Comparison of ENCODE assay signal across 11 cellular contexts in genomic region chr1:89611721-89612120, GRCh38. TPM values are rescaled to one million over a fixed set of nuclear protein-coding genes. Genes with fewer than 3 reads are reported as not detected.
DNase-seq lines count a peak whose midpoint lies in the region; ATAC-seq and FAIRE-seq lines count a peak whose summit lies in the region.
"Had no signal": no experiment of that assay in that cellular context is flagged by ENCODE, and none has a peak within 500 bp of the region (broad histone marks: within the 10 kb centered on the region; RNA-seq: fewer than 3 reads in every experiment).

No MANE protein-coding gene starts in this region.

- FAIRE-seq in small intestine (lab: Jason Lieb, UNC) = no peak

- no peaks in the 10 kb centered on the region for H3K9me3 ChIP-seq in naive thymus-derived CD4-positive, alpha-beta T cell (ENCODE audit: control insufficient read depth in 2 of 3, low read length in 3 of 3)
- no peaks in the 10 kb centered on the region for H3K9me3 ChIP-seq in small intestine (ENCODE audit: control insufficient read depth, low read depth)

- H3K4me3 ChIP-seq in naive thymus-derived CD4-positive, alpha-beta T cell (ENCODE audit: low read length) = peak overlapping the region; percentile 54
- H3K4me3 ChIP-seq in small intestine (ENCODE audit: low read depth in 1 of 2, low read length in 2 of 2) = no peak overlapping the region

- peak overlapping the region; percentile 97 to 100 (median 99) for H3K27ac Mint-ChIP-seq in naive thymus-derived CD4-positive, alpha-beta T cell

- intact Hi-C loops in naive thymus-derived CD4-positive, alpha-beta T cell (cut with micrococcal nuclease) = loop anchor here (1.0 to 2.0 kb wide), 4 partner anchors 9 to 47 kb away; no protein-coding TSS in a partner anchor

- no peaks in the 10 kb centered on the region for H3K27me3 Mint-ChIP-seq in naive thymus-derived CD4-positive, alpha-beta T cell

- peak; percentile 68 to 71 for ATAC-seq in activated CD4-positive, CD25-positive, alpha-beta regulatory T cell treated with anti-CD3 and anti-CD28 coated beads, Interleukin-2, amount 50 U/mL, for 24 hours
- ATAC-seq in GM21576 (IDR thresholded peaks at IDR 0.05; ENCODE audit: unreplicated experiment) (peak; percentile 96), HG03342 (IDR thresholded peaks at IDR 0.05; ENCODE audit: unreplicated experiment) (peak; percentile 95)
- ATAC-seq in naive thymus-derived CD4-positive, alpha-beta T cell = peak; percentile 20

- CTCF ChIA-PET in naive thymus-derived CD4-positive, alpha-beta T cell (lab: Charles Lee) = interaction anchor here (0.6 to 9.6 kb wide), 17 partner anchors 9 to 171 kb away, joined by 3 to 86 read pairs (median 7); no protein-coding TSS in a partner anchor

- no peaks in the 10 kb centered on the region for H3K9me3 Mint-ChIP-seq in naive thymus-derived CD4-positive, alpha-beta T cell

- peak overlapping the region; percentile 92 for H3K27ac ChIP-seq in naive thymus-derived CD4-positive, alpha-beta T cell (ENCODE audit: low read depth, low read length)
- no peak overlapping the region for H3K27ac ChIP-seq in small intestine (ENCODE audit: low read depth in 1 of 2, low read length in 1 of 2)
- H3K27ac ChIP-seq: 22Rv1, KMS-11 had no signal

- no peaks in the 10 kb centered on the region for H3K36me3 ChIP-seq in naive thymus-derived CD4-positive, alpha-beta T cell (ENCODE audit: control insufficient read depth in 2 of 3, insufficient read depth in 3 of 3, low read length in 3 of 3)
- no peaks in the 10 kb centered on the region for H3K36me3 ChIP-seq in small intestine (ENCODE audit: control insufficient read depth in 2 of 2, insufficient read depth in 2 of 2, low read length in 2 of 2)

- H3K27me3 ChIP-seq in naive thymus-derived CD4-positive, alpha-beta T cell (ENCODE audit: control insufficient read depth in 2 of 2, insufficient read depth in 2 of 2, low read length in 2 of 2) = no peaks in the 10 kb centered on the region
- no peaks in the 10 kb centered on the region for H3K27me3 ChIP-seq in small intestine (ENCODE audit: control insufficient read depth in 2 of 2, insufficient read depth in 2 of 2, low read length in 2 of 2)

- H3K4me1 ChIP-seq in naive thymus-derived CD4-positive, alpha-beta T cell (ENCODE audit: control insufficient read depth in 2 of 2, insufficient read depth in 2 of 2, low read length in 2 of 2) = peaks cover 63 to 71% of the 10 kb centered on the region in 2 donors
- H3K4me1 ChIP-seq in small intestine (ENCODE audit: control insufficient read depth in 2 of 2, insufficient read depth in 1 of 2, low read depth in 1 of 2, low read length in 1 of 2) = no peaks in the 10 kb centered on the region

- peaks cover 0 to 29% (median 10%) of the 10 kb centered on the region in 5 donors for H3K36me3 Mint-ChIP-seq in naive thymus-derived CD4-positive, alpha-beta T cell

- H3K4me3 Mint-ChIP-seq in naive thymus-derived CD4-positive, alpha-beta T cell = peak overlapping the region; percentile 79 to 96 (median 84)

- 64 to 73% (median 70%) methylated on average over 1 of the region's 1 CpG for WGBS in small intestine, 3 donors

- POLR2A ChIA-PET in naive thymus-derived CD4-positive, alpha-beta T cell (lab: Charles Lee) = interaction anchor here (0.9 to 23.7 kb wide), 19 partner anchors 9 to 589 kb away, joined by 3 to 834 read pairs (median 5); partner anchors contain the start of genes GBP3, LRRC8B and LRRC8C

- peaks cover 48 to 98% (median 90%) of the 10 kb centered on the region in 7 donors for H3K4me1 Mint-ChIP-seq in naive thymus-derived CD4-positive, alpha-beta T cell

- no peak for DNase-seq in activated CD4-positive, CD25-positive, alpha-beta regulatory T cell treated with anti-CD3 and anti-CD28 coated beads, Interleukin-2, amount 50 U/mL, for 72 hours
- DNase-seq in naive thymus-derived CD4-positive, alpha-beta T cell = peak in 7 of 9 donors; percentile 40 to 59 (median 52)
- DNase-seq in NCI-H146 treated with DMSO at 0.1 percent for 48 hours (lab: John Stamatoyannopoulos, UW; ENCODE audit: unreplicated experiment) (no peak), NCI-H187 treated with DMSO at 0.1 percent for 48 hours (lab: John Stamatoyannopoulos, UW) (no peak), small intestine (no peak)
- DNase-seq: activated CD4-positive, alpha-beta T cell treated with anti-CD3 and anti-CD28 coated beads, Interleukin-2, amount 50 U/mL, for 4 hours had no signal

RNA-seq across cellular contexts. Expression of gene LRRC8C, which starts 21.2 kb away (rescaled TPM):
- total RNA-seq in naive thymus-derived CD4-positive, alpha-beta T cell = 10 to 100 TPM; 27.1 to 50.5 (median 46.6) TPM
- 10 to 100 TPM; 14.3 to 16.6 TPM for polyA plus RNA-seq in naive thymus-derived CD4-positive, alpha-beta T cell
- 1 to 10 TPM in 1 of 3 donors, under 1 TPM in 2; 0.22 to 3.2 (median 0.81) TPM for polyA plus RNA-seq in small intestine

Comparison
In these comparisons a context has a peak if more than half of its experiments do, and no peak if none do; other contexts are left out.
1. ATAC-seq: peak in every context shown above with its lines; median percentile 96 in GM21576; 95 in HG03342; 70 in activated CD4-positive, CD25-positive, alpha-beta regulatory T cell treated with anti-CD3 and anti-CD28 coated beads, Interleukin-2, amount 50 U/mL, for 24 hours; 20 in naive thymus-derived CD4-positive, alpha-beta T cell.
2. DNase-seq: peak in naive thymus-derived CD4-positive, alpha-beta T cell (7 of 9); none in activated CD4-positive, CD25-positive, alpha-beta regulatory T cell treated with anti-CD3 and anti-CD28 coated beads, Interleukin-2, amount 50 U/mL, for 72 hours (single experiment), NCI-H146 treated with DMSO at 0.1 percent for 48 hours (single experiment), NCI-H187 treated with DMSO at 0.1 percent for 48 hours (single experiment) and small intestine (single experiment).